Comparison of ENCODE assay signal across 1 cellular context in the genomic region with DNA sequence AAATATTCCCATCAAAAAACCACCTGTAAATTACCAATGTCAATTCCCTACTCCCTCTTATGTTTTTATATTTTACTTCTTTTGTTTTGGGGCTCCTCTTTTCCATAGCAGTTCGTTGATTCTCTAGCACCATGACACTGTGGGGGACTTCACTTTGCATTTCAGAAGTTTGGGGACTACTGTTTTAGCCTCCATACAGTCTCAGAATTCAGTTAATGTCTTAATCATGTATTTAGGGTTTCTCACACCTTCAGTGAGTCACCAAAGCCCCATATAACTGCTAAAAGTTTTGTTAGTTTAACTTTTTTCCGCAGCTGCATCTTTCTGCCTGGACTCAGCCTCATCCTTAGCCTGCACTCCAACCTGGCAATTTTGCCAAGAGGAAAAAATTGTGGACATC.
TF ChIP-seq lines count a peak whose summit lies in the region.

No MANE protein-coding gene starts in this region.

TF ChIP-seq in GM23338, 12 proteins besides CTCF, POLR2A, EP300 and RAD21 (continued from another document):
- TF ChIP-seq, protein P1, sequence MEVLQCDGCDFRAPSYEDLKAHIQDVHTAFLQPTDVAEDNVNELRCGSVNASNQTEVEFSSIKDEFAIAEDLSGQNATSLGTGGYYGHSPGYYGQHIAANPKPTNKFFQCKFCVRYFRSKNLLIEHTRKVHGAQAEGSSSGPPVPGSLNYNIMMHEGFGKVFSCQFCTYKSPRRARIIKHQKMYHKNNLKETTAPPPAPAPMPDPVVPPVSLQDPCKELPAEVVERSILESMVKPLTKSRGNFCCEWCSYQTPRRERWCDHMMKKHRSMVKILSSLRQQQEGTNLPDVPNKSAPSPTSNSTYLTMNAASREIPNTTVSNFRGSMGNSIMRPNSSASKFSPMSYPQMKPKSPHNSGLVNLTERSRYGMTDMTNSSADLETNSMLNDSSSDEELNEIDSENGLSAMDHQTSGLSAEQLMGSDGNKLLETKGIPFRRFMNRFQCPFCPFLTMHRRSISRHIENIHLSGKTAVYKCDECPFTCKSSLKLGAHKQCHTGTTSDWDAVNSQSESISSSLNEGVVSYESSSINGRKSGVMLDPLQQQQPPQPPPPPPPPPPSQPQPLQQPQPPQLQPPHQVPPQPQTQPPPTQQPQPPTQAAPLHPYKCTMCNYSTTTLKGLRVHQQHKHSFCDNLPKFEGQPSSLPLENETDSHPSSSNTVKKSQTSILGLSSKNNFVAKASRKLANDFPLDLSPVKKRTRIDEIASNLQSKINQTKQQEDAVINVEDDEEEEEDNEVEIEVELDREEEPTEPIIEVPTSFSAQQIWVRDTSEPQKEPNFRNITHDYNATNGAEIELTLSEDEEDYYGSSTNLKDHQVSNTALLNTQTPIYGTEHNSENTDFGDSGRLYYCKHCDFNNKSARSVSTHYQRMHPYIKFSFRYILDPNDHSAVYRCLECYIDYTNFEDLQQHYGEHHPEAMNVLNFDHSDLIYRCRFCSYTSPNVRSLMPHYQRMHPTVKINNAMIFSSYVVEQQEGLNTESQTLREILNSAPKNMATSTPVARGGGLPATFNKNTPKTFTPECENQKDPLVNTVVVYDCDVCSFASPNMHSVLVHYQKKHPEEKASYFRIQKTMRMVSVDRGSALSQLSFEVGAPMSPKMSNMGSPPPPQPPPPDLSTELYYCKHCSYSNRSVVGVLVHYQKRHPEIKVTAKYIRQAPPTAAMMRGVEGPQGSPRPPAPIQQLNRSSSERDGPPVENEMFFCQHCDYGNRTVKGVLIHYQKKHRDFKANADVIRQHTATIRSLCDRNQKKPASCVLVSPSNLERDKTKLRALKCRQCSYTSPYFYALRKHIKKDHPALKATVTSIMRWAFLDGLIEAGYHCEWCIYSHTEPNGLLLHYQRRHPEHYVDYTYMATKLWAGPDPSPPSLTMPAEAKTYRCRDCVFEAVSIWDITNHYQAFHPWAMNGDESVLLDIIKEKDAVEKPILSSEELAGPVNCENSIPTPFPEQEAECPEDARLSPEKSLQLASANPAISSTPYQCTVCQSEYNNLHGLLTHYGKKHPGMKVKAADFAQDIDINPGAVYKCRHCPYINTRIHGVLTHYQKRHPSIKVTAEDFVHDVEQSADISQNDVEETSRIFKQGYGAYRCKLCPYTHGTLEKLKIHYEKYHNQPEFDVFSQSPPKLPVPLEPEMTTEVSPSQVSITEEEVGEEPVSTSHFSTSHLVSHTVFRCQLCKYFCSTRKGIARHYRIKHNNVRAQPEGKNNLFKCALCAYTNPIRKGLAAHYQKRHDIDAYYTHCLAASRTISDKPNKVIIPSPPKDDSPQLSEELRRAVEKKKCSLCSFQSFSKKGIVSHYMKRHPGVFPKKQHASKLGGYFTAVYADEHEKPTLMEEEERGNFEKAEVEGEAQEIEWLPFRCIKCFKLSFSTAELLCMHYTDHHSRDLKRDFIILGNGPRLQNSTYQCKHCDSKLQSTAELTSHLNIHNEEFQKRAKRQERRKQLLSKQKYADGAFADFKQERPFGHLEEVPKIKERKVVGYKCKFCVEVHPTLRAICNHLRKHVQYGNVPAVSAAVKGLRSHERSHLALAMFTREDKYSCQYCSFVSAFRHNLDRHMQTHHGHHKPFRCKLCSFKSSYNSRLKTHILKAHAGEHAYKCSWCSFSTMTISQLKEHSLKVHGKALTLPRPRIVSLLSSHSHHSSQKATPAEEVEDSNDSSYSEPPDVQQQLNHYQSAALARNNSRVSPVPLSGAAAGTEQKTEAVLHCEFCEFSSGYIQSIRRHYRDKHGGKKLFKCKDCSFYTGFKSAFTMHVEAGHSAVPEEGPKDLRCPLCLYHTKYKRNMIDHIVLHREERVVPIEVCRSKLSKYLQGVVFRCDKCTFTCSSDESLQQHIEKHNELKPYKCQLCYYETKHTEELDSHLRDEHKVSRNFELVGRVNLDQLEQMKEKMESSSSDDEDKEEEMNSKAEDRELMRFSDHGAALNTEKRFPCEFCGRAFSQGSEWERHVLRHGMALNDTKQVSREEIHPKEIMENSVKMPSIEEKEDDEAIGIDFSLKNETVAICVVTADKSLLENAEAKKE (CRISPR knock-in tag; IDR thresholded peaks at IDR 0.05) = no peak
- TF ChIP-seq CREB1 (CRISPR knock-in tag; IDR thresholded peaks at IDR 0.05; ENCODE audit: low read depth) (no peak), ZNF114 (CRISPR knock-in tag; IDR thresholded peaks at IDR 0.05) (no peak), EZH2phosphoT487 (IDR thresholded peaks at IDR 0.05; ENCODE audit: unreplicated experiment) (no peak), EZH2 (IDR thresholded peaks at IDR 0.05; ENCODE audit: low read depth, unreplicated experiment) (no peak), ZNF331 (CRISPR knock-in tag; IDR thresholded peaks at IDR 0.05; ENCODE audit: low read depth) (no peak), NANOG (IDR thresholded peaks at IDR 0.05; ENCODE audit: borderline replicate concordance) (no peak), STAT1 (IDR thresholded peaks at IDR 0.05; ENCODE audit: unreplicated experiment) (no peak)
- TF ChIP-seq, protein P2, sequence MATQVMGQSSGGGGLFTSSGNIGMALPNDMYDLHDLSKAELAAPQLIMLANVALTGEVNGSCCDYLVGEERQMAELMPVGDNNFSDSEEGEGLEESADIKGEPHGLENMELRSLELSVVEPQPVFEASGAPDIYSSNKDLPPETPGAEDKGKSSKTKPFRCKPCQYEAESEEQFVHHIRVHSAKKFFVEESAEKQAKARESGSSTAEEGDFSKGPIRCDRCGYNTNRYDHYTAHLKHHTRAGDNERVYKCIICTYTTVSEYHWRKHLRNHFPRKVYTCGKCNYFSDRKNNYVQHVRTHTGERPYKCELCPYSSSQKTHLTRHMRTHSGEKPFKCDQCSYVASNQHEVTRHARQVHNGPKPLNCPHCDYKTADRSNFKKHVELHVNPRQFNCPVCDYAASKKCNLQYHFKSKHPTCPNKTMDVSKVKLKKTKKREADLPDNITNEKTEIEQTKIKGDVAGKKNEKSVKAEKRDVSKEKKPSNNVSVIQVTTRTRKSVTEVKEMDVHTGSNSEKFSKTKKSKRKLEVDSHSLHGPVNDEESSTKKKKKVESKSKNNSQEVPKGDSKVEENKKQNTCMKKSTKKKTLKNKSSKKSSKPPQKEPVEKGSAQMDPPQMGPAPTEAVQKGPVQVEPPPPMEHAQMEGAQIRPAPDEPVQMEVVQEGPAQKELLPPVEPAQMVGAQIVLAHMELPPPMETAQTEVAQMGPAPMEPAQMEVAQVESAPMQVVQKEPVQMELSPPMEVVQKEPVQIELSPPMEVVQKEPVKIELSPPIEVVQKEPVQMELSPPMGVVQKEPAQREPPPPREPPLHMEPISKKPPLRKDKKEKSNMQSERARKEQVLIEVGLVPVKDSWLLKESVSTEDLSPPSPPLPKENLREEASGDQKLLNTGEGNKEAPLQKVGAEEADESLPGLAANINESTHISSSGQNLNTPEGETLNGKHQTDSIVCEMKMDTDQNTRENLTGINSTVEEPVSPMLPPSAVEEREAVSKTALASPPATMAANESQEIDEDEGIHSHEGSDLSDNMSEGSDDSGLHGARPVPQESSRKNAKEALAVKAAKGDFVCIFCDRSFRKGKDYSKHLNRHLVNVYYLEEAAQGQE (IDR thresholded peaks at IDR 0.05; ENCODE audit: unreplicated experiment) = no peak
- TF ChIP-seq, protein P3, sequence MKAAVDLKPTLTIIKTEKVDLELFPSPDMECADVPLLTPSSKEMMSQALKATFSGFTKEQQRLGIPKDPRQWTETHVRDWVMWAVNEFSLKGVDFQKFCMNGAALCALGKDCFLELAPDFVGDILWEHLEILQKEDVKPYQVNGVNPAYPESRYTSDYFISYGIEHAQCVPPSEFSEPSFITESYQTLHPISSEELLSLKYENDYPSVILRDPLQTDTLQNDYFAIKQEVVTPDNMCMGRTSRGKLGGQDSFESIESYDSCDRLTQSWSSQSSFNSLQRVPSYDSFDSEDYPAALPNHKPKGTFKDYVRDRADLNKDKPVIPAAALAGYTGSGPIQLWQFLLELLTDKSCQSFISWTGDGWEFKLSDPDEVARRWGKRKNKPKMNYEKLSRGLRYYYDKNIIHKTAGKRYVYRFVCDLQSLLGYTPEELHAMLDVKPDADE (IDR thresholded peaks at IDR 0.05) = no peak
TF ChIP-seq in GM23338: peak in this region for 0.
